In the genomic region with DNA sequence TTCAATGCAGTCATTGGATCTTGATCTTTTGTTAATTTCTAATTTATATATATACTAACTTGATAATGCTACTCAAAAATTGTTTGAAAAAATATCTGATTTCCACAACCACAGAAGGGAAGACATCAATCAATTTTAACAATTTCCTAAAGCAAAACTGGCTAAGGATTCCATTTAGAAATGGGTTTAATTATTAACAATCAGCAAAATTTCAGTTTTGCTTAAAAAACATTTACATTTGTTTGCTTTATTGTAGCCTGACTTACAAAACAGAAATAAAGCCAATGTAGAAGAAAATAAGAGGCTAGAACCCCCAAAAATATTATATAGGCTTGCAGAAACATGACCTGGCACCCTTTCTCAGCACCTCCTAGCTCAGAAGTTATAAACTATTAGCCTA, we compare ENCODE assay signal across 35 cellular contexts.
"Had no signal": no experiment of that assay in that cellular context is flagged by ENCODE, and none has a peak within 500 bp of the region (broad histone marks: within the 10 kb centered on the region; RNA-seq: fewer than 3 reads in every experiment).

No MANE protein-coding gene starts in this region.

- H3K4me3 ChIP-seq: MG63 had no signal

- H3K27me3 ChIP-seq: MG63 had no signal

- H3K9me3 ChIP-seq: MG63 had no signal

- DNase-seq: Kasumi-1, MG63, MM.1S, MV-4-11, NCI-H1048, NCI-H1092, NCI-H1092 treated with DMSO at 0.1 percent for 48 hours, NCI-H1105, NCI-H1105 treated with DMSO at 0.1 percent for 48 hours, NCI-H1417, NCI-H1417 treated with DMSO at 0.1 percent for 48 hours, NCI-H1436, NCI-H1436 treated with DMSO at 0.1 percent for 48 hours, NCI-H146, NCI-H1694, NCI-H1694 treated with DMSO at 0.1 percent for 48 hours, NCI-H187, NCI-H187 treated with DMSO at 0.1 percent for 48 hours, NCI-H1930, NCI-H2029, NCI-H2081, NCI-H2081 treated with DMSO at 0.1 percent for 48 hours, NCI-H2107, NCI-H2171, NCI-H2171 treated with DMSO at 0.1 percent for 48 hours, NCI-H2227 treated with DMSO at 0.1 percent for 48 hours, NCI-H226, NCI-H345, NCI-H446, NCI-H446 treated with DMSO at 0.1 percent for 48 hours, NCI-H510A, NCI-H510A treated with DMSO at 0.1 percent for 48 hours, NCI-H524, NCI-H524 treated with DMSO at 0.1 percent for 48 hours, NCI-H526 had no signal
